In genomic region chr9:14485366-14485765, GRCh38 we compare ENCODE assay signal across 12 cellular contexts.
"Had no signal": no experiment of that assay in that cellular context is flagged by ENCODE, and none has a peak within 500 bp of the region (broad histone marks: within the 10 kb centered on the region; RNA-seq: fewer than 3 reads in every experiment).

No MANE protein-coding gene starts in this region.

- H3K4me1 ChIP-seq: adrenal gland, gastroesophageal sphincter, suprapubic skin, upper lobe of right lung had no signal

- H3K27ac ChIP-seq: adrenal gland, gastroesophageal sphincter, suprapubic skin, upper lobe of right lung had no signal

- H3K27me3 ChIP-seq: adrenal gland, gastroesophageal sphincter, upper lobe of right lung had no signal

- FAIRE-seq: endometrium, kidney had no signal

- ATAC-seq: activated CD4-positive, CD25-positive, alpha-beta regulatory T cell treated with anti-CD3 and anti-CD28 coated beads, Interleukin-2, amount 50 U/mL, for 24 hours; gastroesophageal sphincter; stimulated activated naive CD8-positive, alpha-beta T cell treated with anti-CD3 and anti-CD28 coated beads, Interleukin-15, Interleukin-2, amounts not matched to agents 100 U/mL and 50 U/mL, for 24 hours; upper lobe of right lung had no signal

- H3K9me3 ChIP-seq: adrenal gland, gastroesophageal sphincter, suprapubic skin, upper lobe of right lung had no signal

- DNase-seq: activated naive CD4-positive, alpha-beta T cell treated with anti-CD3 and anti-CD28 coated beads, Interleukin-2, amount 50 U/mL, for 16 hours; adrenal gland; kidney; stimulated activated CD4-positive, alpha-beta T cell treated with anti-CD3 and anti-CD28 coated beads, Interleukin-2, amount 100 ng/mL, for 48 hours; stimulated activated CD8-positive, alpha-beta memory T cell treated with anti-CD3 and anti-CD28 coated beads, Interleukin-4, amount 100 ng/mL, for 48 hours; stimulated activated naive CD8-positive, alpha-beta T cell treated with anti-CD3 and anti-CD28 coated beads, Interleukin-15, Interleukin-2, amounts not matched to agents 100 U/mL and 50 U/mL, for 24 hours; T-helper 2 cell; upper lobe of right lung had no signal

- H3K36me3 ChIP-seq: adrenal gland, gastroesophageal sphincter, suprapubic skin, upper lobe of right lung had no signal

- H3K4me3 ChIP-seq: adrenal gland, gastroesophageal sphincter, suprapubic skin, upper lobe of right lung had no signal
